Comparison of ENCODE assay signal across 23 cellular contexts in the genomic region with DNA sequence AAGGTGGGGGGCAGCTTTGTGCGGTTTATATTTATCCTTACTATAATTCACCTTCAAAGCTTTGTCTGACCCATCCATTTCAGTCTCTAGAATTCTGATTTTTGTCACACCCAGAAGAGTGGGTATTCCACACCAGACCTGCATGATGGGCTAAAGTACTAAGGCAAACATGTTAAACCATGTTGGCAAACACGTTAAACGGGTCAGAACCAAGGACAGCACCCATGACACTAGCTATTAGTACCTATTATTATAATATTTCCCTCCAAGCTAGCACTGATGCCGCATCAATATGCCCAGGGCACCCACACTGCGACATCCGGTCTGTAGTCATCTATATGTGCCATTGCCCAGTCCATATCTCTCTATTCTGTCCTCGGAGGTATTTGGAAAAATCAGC.
"Had no signal": no experiment of that assay in that cellular context is flagged by ENCODE, and none has a peak within 500 bp of the region (broad histone marks: within the 10 kb centered on the region; RNA-seq: fewer than 3 reads in every experiment).

No MANE protein-coding gene starts in this region.

- H3K27me3 Mint-ChIP-seq: IgD-negative memory B cell, T-helper 17 cell had no signal

- ATAC-seq: PC-3, T-helper 17 cell had no signal

- H3K4me3 Mint-ChIP-seq: IgD-negative memory B cell, T-helper 17 cell had no signal

- FAIRE-seq: RCC 7860 had no signal

- H3K9me3 Mint-ChIP-seq: IgD-negative memory B cell had no signal

- H3K27ac Mint-ChIP-seq: IgD-negative memory B cell, T-helper 17 cell had no signal

- H3K9me3 ChIP-seq: SJSA1 had no signal

- H3K4me3 ChIP-seq: SJSA1, SK-N-MC had no signal

- DNase-seq: KBM-7, NCI-H1092, NCI-H1105 treated with DMSO at 0.1 percent for 48 hours, NCI-H1417 treated with DMSO at 0.1 percent for 48 hours, NCI-H146, NCI-H1694 treated with DMSO at 0.1 percent for 48 hours, NCI-H1930, NCI-H2081, NCI-H2107, NCI-H2227 treated with DMSO at 0.1 percent for 48 hours, NCI-H524, NCI-H526 treated with DMSO at 0.1 percent for 48 hours, NCI-H748 treated with DMSO at 0.1 percent for 48 hours, PC-3, Right ventricle myocardium superior, RPMI8226, SIG-M5, T-helper 1 cell, T-helper 17 cell had no signal

- H3K27ac ChIP-seq: SJSA1, SK-N-MC had no signal

- H3K27me3 ChIP-seq: SJSA1 had no signal
